34 cellular contexts compared by ENCODE assay signal in the genomic region with DNA sequence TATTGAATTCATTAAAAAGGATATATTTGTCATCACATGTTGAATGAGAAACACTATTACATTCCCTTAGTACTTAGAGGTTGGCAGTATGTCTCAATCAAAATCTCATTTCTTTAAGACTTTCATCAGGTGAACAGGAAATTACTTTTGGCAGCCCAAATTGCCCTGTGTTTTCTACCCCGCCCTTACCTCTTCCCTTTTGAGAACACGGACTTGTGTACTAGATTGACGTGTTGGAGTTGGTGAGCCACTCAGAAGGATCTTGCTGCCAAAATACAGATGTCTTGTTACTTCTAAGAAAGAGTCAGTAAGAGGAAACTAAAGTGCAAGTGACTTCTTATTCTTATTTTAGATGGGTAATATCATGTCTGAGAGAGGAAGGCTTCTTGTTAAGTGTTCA.
"Had no signal": no experiment of that assay in that cellular context is flagged by ENCODE, and none has a peak within 500 bp of the region (broad histone marks: within the 10 kb centered on the region; RNA-seq: fewer than 3 reads in every experiment).

No MANE protein-coding gene starts in this region.

- H3K27ac Mint-ChIP-seq: activated B cell treated with CpG ODN at 0.5 μM for 24 hours; activated CD8-positive, alpha-beta T cell treated with anti-CD3 and anti-CD28 coated beads for 36 hours; activated naive CD8-positive, alpha-beta T cell; activated T-helper 17 cell treated with anti-CD3 and anti-CD28 coated beads, Interleukin-2, amount 50 U/mL, for 72 hours; effector memory CD8-positive, alpha-beta T cell; T-helper 17 cell; T-helper 2 cell treated with Interferon-gamma antibody and Interleukin-4, amounts not matched to agents 5 μg/mL and 100 μg/mL, for 36 hours had no signal

- H3K27me3 ChIP-seq: brain microvascular endothelial cell, esophagus squamous epithelium, heart left ventricle had no signal

- H3K9me3 Mint-ChIP-seq: activated B cell treated with CpG ODN at 0.5 μM for 24 hours; activated CD8-positive, alpha-beta T cell treated with anti-CD3 and anti-CD28 coated beads for 36 hours; activated T-cell treated with anti-CD3 and anti-CD28 coated beads, Interleukin-2, amount 50 U/mL, for 4 hours; activated T-helper 17 cell treated with anti-CD3 and anti-CD28 coated beads, Interleukin-2, amount 50 U/mL, for 72 hours; effector memory CD8-positive, alpha-beta T cell; T-helper 2 cell treated with Interferon-gamma antibody and Interleukin-4, amounts not matched to agents 5 μg/mL and 100 μg/mL, for 36 hours had no signal

- H3K4me3 Mint-ChIP-seq: activated B cell treated with CpG ODN at 0.5 μM for 24 hours; activated CD8-positive, alpha-beta T cell treated with anti-CD3 and anti-CD28 coated beads for 36 hours; activated naive CD8-positive, alpha-beta T cell; activated T-cell treated with anti-CD3 and anti-CD28 coated beads, Interleukin-2, amount 50 U/mL, for 4 hours; activated T-helper 17 cell treated with anti-CD3 and anti-CD28 coated beads, Interleukin-2, amount 50 U/mL, for 72 hours; effector memory CD8-positive, alpha-beta T cell; T-helper 17 cell; T-helper 2 cell treated with Interferon-gamma antibody and Interleukin-4, amounts not matched to agents 5 μg/mL and 100 μg/mL, for 36 hours had no signal

- ATAC-seq: activated CD4-positive, CD25-positive, alpha-beta regulatory T cell treated with anti-CD3 and anti-CD28 coated beads, Interleukin-2, amount 50 U/mL, for 24 hours; activated CD8-positive, alpha-beta T cell treated with anti-CD3 and anti-CD28 coated beads for 36 hours; activated T-cell treated with anti-CD3 and anti-CD28 coated beads, Interleukin-2, amount 50 U/mL, for 4 hours; activated T-helper 17 cell treated with anti-CD3 and anti-CD28 coated beads, Interleukin-2, amount 50 U/mL, for 72 hours; effector memory CD8-positive, alpha-beta T cell; heart left ventricle; T-helper 17 cell had no signal

- H3K27ac ChIP-seq: brain microvascular endothelial cell, epithelial cell of prostate, esophagus squamous epithelium, heart left ventricle, WERI-Rb-1 had no signal

- H3K4me3 ChIP-seq: esophagus squamous epithelium, heart left ventricle had no signal

- DNase-seq: activated B cell treated with CpG ODN at 0.5 μM for 24 hours; activated CD4-positive, alpha-beta T cell treated with anti-CD3 and anti-CD28 coated beads for 48 hours; activated CD4-positive, alpha-beta T cell treated with anti-CD3 and anti-CD28 coated beads, Interleukin-2, amount 50 U/mL, for 1 hour; activated CD4-positive, alpha-beta T cell treated with anti-CD3 and anti-CD28 coated beads, Interleukin-2, amount 50 U/mL, for 48 hours; activated CD8-positive, alpha-beta memory T cell treated with anti-CD3 and anti-CD28 coated beads for 24 hours; activated CD8-positive, alpha-beta T cell treated with anti-CD3 and anti-CD28 coated beads for 36 hours; activated effector memory CD4-positive, alpha-beta T cell treated with Interleukin-2 at 50 U/mL for 16 hours; activated gamma-delta T cell treated with Interleukin-2 at 50 U/mL for 16 hours; activated naive CD4-positive, alpha-beta T cell treated with anti-CD3 and anti-CD28 coated beads, Interleukin-2, amount 50 U/mL, for 16 hours; activated naive CD4-positive, alpha-beta T cell treated with Interleukin-2 at 50 U/mL for 16 hours; activated T-cell treated with anti-CD3 and anti-CD28 coated beads, Interleukin-2, amount 50 U/mL, for 4 hours; amniotic stem cell; anterior cingulate cortex; brain microvascular endothelial cell; caudate nucleus; cortex of kidney; dermis blood vessel endothelial cell; effector CD4-positive, alpha-beta T cell; effector memory CD8-positive, alpha-beta T cell; esophagus squamous epithelium; glutamatergic neuron; heart left ventricle; T-helper 1 cell; T-helper 17 cell; T1000; WERI-Rb-1 had no signal

- H3K36me3 ChIP-seq: brain microvascular endothelial cell, esophagus squamous epithelium had no signal

- FAIRE-seq: astrocyte, colon, frontal cortex had no signal

- H3K27me3 Mint-ChIP-seq: activated B cell treated with CpG ODN at 0.5 μM for 24 hours; activated CD8-positive, alpha-beta T cell treated with anti-CD3 and anti-CD28 coated beads for 36 hours; activated T-helper 17 cell treated with anti-CD3 and anti-CD28 coated beads, Interleukin-2, amount 50 U/mL, for 72 hours; effector memory CD8-positive, alpha-beta T cell; T-helper 17 cell had no signal

- H3K9me3 ChIP-seq: esophagus squamous epithelium, heart left ventricle had no signal

- H3K36me3 Mint-ChIP-seq: activated naive CD8-positive, alpha-beta T cell had no signal

- H3K4me1 Mint-ChIP-seq: activated B cell treated with CpG ODN at 0.5 μM for 24 hours; activated T-helper 17 cell treated with anti-CD3 and anti-CD28 coated beads, Interleukin-2, amount 50 U/mL, for 72 hours; T-helper 17 cell had no signal
